9 cellular contexts compared by ENCODE assay signal in the genomic region with DNA sequence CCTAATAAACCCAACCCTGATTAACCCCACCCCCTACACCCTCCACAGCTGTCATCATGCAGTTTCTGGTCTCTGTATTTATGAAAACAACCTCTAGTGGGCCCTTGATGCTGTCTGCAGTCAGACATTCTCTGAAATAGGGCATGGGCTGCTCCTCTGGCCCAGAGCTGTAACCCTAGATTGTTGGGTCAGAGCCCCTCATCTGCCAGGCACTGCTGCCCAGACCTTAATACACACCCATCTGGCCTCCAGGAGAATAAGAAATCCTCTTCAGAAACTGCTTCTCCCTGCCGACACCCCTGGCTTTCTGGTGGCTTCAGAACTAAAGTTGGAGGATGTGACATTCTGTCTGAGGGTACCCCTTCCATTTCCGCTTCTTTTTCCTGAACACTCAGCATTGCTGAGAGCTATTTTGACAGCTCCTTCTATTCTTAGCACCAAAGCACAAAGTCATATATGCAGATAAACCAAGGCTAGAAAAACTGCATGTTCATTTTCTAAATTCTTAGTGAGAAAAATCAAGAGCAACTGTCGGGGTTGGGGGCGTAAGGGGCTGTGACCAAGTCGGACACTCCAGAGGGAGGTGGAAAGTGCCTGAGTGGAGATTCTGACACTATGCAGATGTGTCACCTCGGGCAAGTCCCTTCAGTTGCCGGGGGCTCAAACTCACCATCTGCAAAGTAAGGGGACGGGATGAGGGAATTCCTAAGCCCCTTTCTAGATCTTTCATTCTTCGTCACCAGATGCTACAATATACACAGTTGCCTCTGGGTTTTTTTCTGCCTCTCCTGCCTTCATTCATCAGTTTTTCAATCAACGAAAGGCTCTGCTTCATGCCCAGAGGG.
DNase-seq lines count a peak whose midpoint lies in the region; ATAC-seq lines count a peak whose summit lies in the region.
"Had no signal": no experiment of that assay in that cellular context is flagged by ENCODE, and none has a peak within 500 bp of the region (broad histone marks: within the 10 kb centered on the region; RNA-seq: fewer than 3 reads in every experiment).

No MANE protein-coding gene starts in this region.

- peak overlapping the region; percentile 49 for H3K27ac Mint-ChIP-seq in stimulated activated memory B cell treated with anti-CD40 and anti-IgM and Interleukin-4, amounts not matched to agents 10 μg/mL and 1 μg/mL and 100 μg/mL, for 72 hours

- peaks cover 2% of the 10 kb centered on the region for H3K9me3 Mint-ChIP-seq in stimulated activated memory B cell treated with anti-CD40 and anti-IgM and Interleukin-4, amounts not matched to agents 10 μg/mL and 1 μg/mL and 100 μg/mL, for 72 hours

- peaks cover 15% of the 10 kb centered on the region for H3K36me3 Mint-ChIP-seq in stimulated activated memory B cell treated with anti-CD40 and anti-IgM and Interleukin-4, amounts not matched to agents 10 μg/mL and 1 μg/mL and 100 μg/mL, for 72 hours

- H3K27me3 Mint-ChIP-seq in stimulated activated memory B cell treated with anti-CD40 and anti-IgM and Interleukin-4, amounts not matched to agents 10 μg/mL and 1 μg/mL and 100 μg/mL, for 72 hours = no peaks in the 10 kb centered on the region

- H3K9me3 ChIP-seq in duodenal mucosa (ENCODE audit: control insufficient read depth in 1 of 2, low read length in 2 of 2) = no peaks in the 10 kb centered on the region

- peak overlapping the region; percentile 34 for H3K4me3 Mint-ChIP-seq in stimulated activated memory B cell treated with anti-CD40 and anti-IgM and Interleukin-4, amounts not matched to agents 10 μg/mL and 1 μg/mL and 100 μg/mL, for 72 hours

- no peaks in the 10 kb centered on the region for H3K27me3 ChIP-seq in duodenal mucosa (ENCODE audit: control insufficient read depth in 1 of 2, insufficient read depth in 2 of 2, low read length in 2 of 2)

- ATAC-seq in stimulated activated memory B cell treated with anti-CD40 and anti-IgM and Interleukin-4, amounts not matched to agents 10 μg/mL and 1 μg/mL and 100 μg/mL, for 72 hours = peak; percentile 80

- no peak overlapping the region for H3K9ac ChIP-seq in duodenal mucosa (ENCODE audit: low read depth in 1 of 2, low read length in 2 of 2)

- peak; percentile 68 for DNase-seq in NCI-H82 (lab: John Stamatoyannopoulos, UW)
- no peak for DNase-seq in NCI-H82 treated with DMSO at 0.1 percent for 48 hours (lab: John Stamatoyannopoulos, UW; ENCODE audit: unreplicated experiment)
- DNase-seq in NAMALWA (ENCODE audit: low spot score) = peak; percentile 51
- no peak for DNase-seq in NCI-H2196 (lab: John Stamatoyannopoulos, UW; ENCODE audit: unreplicated experiment)
- DNase-seq in NCI-H510A (lab: John Stamatoyannopoulos, UW) = no peak
- DNase-seq in activated gamma-delta T cell (lab: John Stamatoyannopoulos, UW) = no peak

- no peaks in the 10 kb centered on the region for H3K36me3 ChIP-seq in duodenal mucosa (ENCODE audit: control insufficient read depth in 1 of 2, insufficient read depth in 2 of 2, low read length in 2 of 2)

- H3K4me1 Mint-ChIP-seq in stimulated activated memory B cell treated with anti-CD40 and anti-IgM and Interleukin-4, amounts not matched to agents 10 μg/mL and 1 μg/mL and 100 μg/mL, for 72 hours = peaks cover 31% of the 10 kb centered on the region

- H3K27ac ChIP-seq in duodenal mucosa (ENCODE audit: low read depth, low read length) = peak overlapping the region; percentile 25
- H3K27ac ChIP-seq: SK-N-MC had no signal

- peaks cover 0 to 6% of the 10 kb centered on the region in 2 donors for H3K4me1 ChIP-seq in duodenal mucosa (ENCODE audit: control insufficient read depth in 1 of 2, insufficient read depth in 2 of 2, low read length in 2 of 2)

- peak overlapping the region in 1 of 2 donors; percentile 1 for H3K4me3 ChIP-seq in duodenal mucosa (ENCODE audit: low read depth in 1 of 2, low read length in 2 of 2)
- H3K4me3 ChIP-seq: SK-N-MC had no signal

Comparison
In these comparisons a context has a peak if more than half of its experiments do, and no peak if none do; other contexts are left out.
1. DNase-seq: peak in NCI-H82 (single experiment) and NAMALWA (single experiment); none in NCI-H82 treated with DMSO at 0.1 percent for 48 hours (single experiment), NCI-H2196 (single experiment), NCI-H510A (single experiment) and activated gamma-delta T cell (single experiment).